Comparison of ENCODE assay signal across 11 cellular contexts in genomic region chr11:76237914-76238313, GRCh38. TPM values are rescaled to one million over a fixed set of nuclear protein-coding genes. Genes with fewer than 3 reads are reported as not detected.
DNase-seq lines count a peak whose midpoint lies in the region; ATAC-seq and TF ChIP-seq lines count a peak whose summit lies in the region.
"Had no signal": no experiment of that assay in that cellular context is flagged by ENCODE, and none has a peak within 500 bp of the region (broad histone marks: within the 10 kb centered on the region; RNA-seq: fewer than 3 reads in every experiment).

No MANE protein-coding gene starts in this region.

- DNase-seq in natural killer cell (no peak), MV-4-11 (lab: John Stamatoyannopoulos, UW) (peak; percentile 54), endothelial cell (ENCODE audit: low spot score) (no peak), GM03348 (ENCODE audit: low spot score) (no peak), T-helper 1 cell (no peak)
- no peak for DNase-seq in natural killer cell treated with Interleukin-12 subunit alpha and Interleukin-12 subunit beta and Interleukin-15 and Interleukin-18, amount 100 ng/mL, for 72 hours (ENCODE audit: low spot score)
- no peak for DNase-seq in activated naive CD4-positive, alpha-beta T cell treated with anti-CD3 and anti-CD28 coated beads, Interleukin-2, amount 50 U/mL, for 72 hours (ENCODE audit: low spot score in 2 of 2)
- DNase-seq: DMS153, NCI-H2107 had no signal

- H3K9me3 Mint-ChIP-seq in natural killer cell = no peaks in the 10 kb centered on the region
- no peaks in the 10 kb centered on the region for H3K9me3 Mint-ChIP-seq in natural killer cell treated with Interleukin-12 subunit alpha and Interleukin-12 subunit beta and Interleukin-15 and Interleukin-18, amount 100 ng/mL, for 72 hours
- H3K9me3 Mint-ChIP-seq in endothelial cell (ENCODE audit: unreplicated experiment) = no peaks in the 10 kb centered on the region
- H3K9me3 Mint-ChIP-seq in activated naive CD4-positive, alpha-beta T cell treated with anti-CD3 and anti-CD28 coated beads, Interleukin-2, amount 50 U/mL, for 72 hours = no peaks in the 10 kb centered on the region

- peaks cover 20 to 31% of the 10 kb centered on the region in 2 donors for H3K4me1 Mint-ChIP-seq in natural killer cell
- H3K4me1 Mint-ChIP-seq in natural killer cell treated with Interleukin-12 subunit alpha and Interleukin-12 subunit beta and Interleukin-15 and Interleukin-18, amount 100 ng/mL, for 72 hours (ENCODE audit: low read depth in 2 of 2) = peaks cover 18 to 23% of the 10 kb centered on the region in 2 donors
- H3K4me1 Mint-ChIP-seq in endothelial cell (ENCODE audit: unreplicated experiment) = peaks cover 33% of the 10 kb centered on the region

- no peak for ATAC-seq in natural killer cell
- ATAC-seq in natural killer cell treated with Interleukin-12 subunit alpha and Interleukin-12 subunit beta and Interleukin-15 and Interleukin-18, amount 100 ng/mL, for 72 hours = no peak
- ATAC-seq in activated naive CD4-positive, alpha-beta T cell treated with anti-CD3 and anti-CD28 coated beads, Interleukin-2, amount 50 U/mL, for 72 hours = no peak
- ATAC-seq in HG02870 (IDR thresholded peaks at IDR 0.05; ENCODE audit: unreplicated experiment) = no peak

- H3K27ac Mint-ChIP-seq in natural killer cell = no peak overlapping the region
- H3K27ac Mint-ChIP-seq in natural killer cell treated with Interleukin-12 subunit alpha and Interleukin-12 subunit beta and Interleukin-15 and Interleukin-18, amount 100 ng/mL, for 72 hours = no peak overlapping the region
- H3K27ac Mint-ChIP-seq in endothelial cell (ENCODE audit: unreplicated experiment) = no peak overlapping the region
- no peak overlapping the region for H3K27ac Mint-ChIP-seq in activated naive CD4-positive, alpha-beta T cell treated with anti-CD3 and anti-CD28 coated beads, Interleukin-2, amount 50 U/mL, for 72 hours
- H3K27ac Mint-ChIP-seq: activated naive CD8-positive, alpha-beta T cell had no signal

- peak overlapping the region; percentile 55 for H3K4me3 Mint-ChIP-seq in natural killer cell
- H3K4me3 Mint-ChIP-seq in natural killer cell treated with Interleukin-12 subunit alpha and Interleukin-12 subunit beta and Interleukin-15 and Interleukin-18, amount 100 ng/mL, for 72 hours = no peak overlapping the region
- peak overlapping the region; percentile 68 for H3K4me3 Mint-ChIP-seq in endothelial cell (ENCODE audit: unreplicated experiment)

- H3K36me3 Mint-ChIP-seq in natural killer cell (no peaks in the 10 kb centered on the region), endothelial cell (ENCODE audit: low read depth, unreplicated experiment) (peaks cover 7% of the 10 kb centered on the region)
- no peaks in the 10 kb centered on the region for H3K36me3 Mint-ChIP-seq in natural killer cell treated with Interleukin-12 subunit alpha and Interleukin-12 subunit beta and Interleukin-15 and Interleukin-18, amount 100 ng/mL, for 72 hours
- no peaks in the 10 kb centered on the region for H3K36me3 Mint-ChIP-seq in activated naive CD4-positive, alpha-beta T cell treated with anti-CD3 and anti-CD28 coated beads, Interleukin-2, amount 50 U/mL, for 72 hours
- H3K36me3 Mint-ChIP-seq: activated naive CD8-positive, alpha-beta T cell had no signal

- intact Hi-C loops in natural killer cell (cut with micrococcal nuclease) = loop anchor here (10.0 kb wide), 1 partner anchor 423 kb away; the partner anchor contains the start of gene UVRAG

- TF ChIP-seq CTCF in natural killer cell (IDR thresholded peaks at IDR 0.05) (no peak), endothelial cell (IDR thresholded peaks at IDR 0.05; ENCODE audit: unreplicated experiment) (no peak)

- peaks cover 0 to 5% of the 10 kb centered on the region in 2 donors for H3K27me3 Mint-ChIP-seq in natural killer cell (ENCODE audit: low read depth in 2 of 2)
- H3K27me3 Mint-ChIP-seq in natural killer cell treated with Interleukin-12 subunit alpha and Interleukin-12 subunit beta and Interleukin-15 and Interleukin-18, amount 100 ng/mL, for 72 hours = peaks cover 2 to 6% of the 10 kb centered on the region in 2 donors
- H3K27me3 Mint-ChIP-seq in endothelial cell (ENCODE audit: unreplicated experiment) = peaks cover 31% of the 10 kb centered on the region
- H3K27me3 Mint-ChIP-seq: activated naive CD8-positive, alpha-beta T cell had no signal

RNA-seq across cellular contexts. Expression of gene WNT11, which starts 31.6 kb away (rescaled TPM):
- total RNA-seq in natural killer cell (1 to 10 TPM in 1 of 3 donors, under 1 TPM in 2; 0.47 to 1.3 (median 0.80) TPM), endothelial cell (ENCODE audit: unreplicated experiment) (3.6 TPM)
- 1 to 10 TPM in 1 of 2 donors, under 1 TPM in 1; 0.57 to 1.7 TPM for total RNA-seq in natural killer cell treated with Interleukin-12 subunit alpha and Interleukin-12 subunit beta and Interleukin-15 and Interleukin-18, amount 100 ng/mL, for 72 hours
- 1 to 10 TPM in 1 of 2 donors, under 1 TPM in 1; 0.71 to 1.5 TPM for total RNA-seq in activated naive CD4-positive, alpha-beta T cell treated with anti-CD3 and anti-CD28 coated beads, Interleukin-2, amount 50 U/mL, for 72 hours
